9 cellular contexts compared by ENCODE assay signal in genomic region chrX:103248553-103248952, GRCh38. TPM values are rescaled to one million over a fixed set of nuclear protein-coding genes. Genes with fewer than 3 reads are reported as not detected.
DNase-seq lines count a peak whose midpoint lies in the region; ATAC-seq lines count a peak whose summit lies in the region.
"Had no signal": no experiment of that assay in that cellular context is flagged by ENCODE, and none has a peak within 500 bp of the region (broad histone marks: within the 10 kb centered on the region; RNA-seq: fewer than 3 reads in every experiment).

No MANE protein-coding gene starts in this region.

- intact Hi-C loops in sciatic nerve (cut with DNase I): no loop called here

- DNase-seq in DMS 273 (lab: John Stamatoyannopoulos, UW; ENCODE audit: unreplicated experiment) (peak; percentile 47), DMS 273 treated with DMSO at 0.1 percent for 48 hours (lab: John Stamatoyannopoulos, UW) (no peak), astrocyte of the hippocampus (ENCODE audit: low read depth, low spot score) (peak; percentile 14), myocyte (ENCODE audit: low read depth) (peak; percentile 26), sciatic nerve (ENCODE audit: low spot score) (no peak), 8988T (no peak)
- DNase-seq in activated effector memory CD4-positive, alpha-beta T cell treated with Interleukin-2 at 50 U/mL for 16 hours: no peak

- peak; percentile 61 for ATAC-seq in HG03159 (IDR thresholded peaks at IDR 0.05; ENCODE audit: unreplicated experiment)
- ATAC-seq in sciatic nerve: no peak

RNA-seq across cellular contexts. Expression of gene TCEAL8, which starts 6.4 kb away (rescaled TPM):
- 119 and 141 TPM in 2 replicates for total RNA-seq in myocyte
- 64.3 TPM for polyA plus RNA-seq in myocyte (2012)
- total RNA-seq in sciatic nerve: 50.0 TPM

RNA-seq across cellular contexts. Expression of gene TCEAL5, which starts 28.0 kb away (rescaled TPM):
- total RNA-seq in myocyte (not detected in 2 replicates), sciatic nerve (1.0 TPM)
- not detected for polyA plus RNA-seq in myocyte (2012)
- total RNA-seq: T-helper 1 cell treated with Interleukin-12 subunit alpha and Interleukin-12 subunit beta and Interleukin-4 antibody, amounts not matched to agents 30 ng/mL and 1 ng/mL, for 36 hours had no signal

RNA-seq across cellular contexts. Expression of gene BEX4, which starts 33.6 kb away (rescaled TPM):
- total RNA-seq in myocyte (3.1 and 3.2 TPM in 2 replicates), sciatic nerve (38.9 TPM)
- 11.4 TPM for polyA plus RNA-seq in myocyte (2012)

Comparison
In these comparisons a context has a peak if more than half of its experiments do, and no peak if none do; other contexts are left out.
1. DNase-seq: peak in DMS 273 (single experiment), astrocyte of the hippocampus (single experiment) and myocyte (single experiment); none in DMS 273 treated with DMSO at 0.1 percent for 48 hours (single experiment), sciatic nerve (single experiment), activated effector memory CD4-positive, alpha-beta T cell treated with Interleukin-2 at 50 U/mL for 16 hours (single experiment) and 8988T (single experiment).